ENCODE assay signal across 1 cellular context in the genomic region with DNA sequence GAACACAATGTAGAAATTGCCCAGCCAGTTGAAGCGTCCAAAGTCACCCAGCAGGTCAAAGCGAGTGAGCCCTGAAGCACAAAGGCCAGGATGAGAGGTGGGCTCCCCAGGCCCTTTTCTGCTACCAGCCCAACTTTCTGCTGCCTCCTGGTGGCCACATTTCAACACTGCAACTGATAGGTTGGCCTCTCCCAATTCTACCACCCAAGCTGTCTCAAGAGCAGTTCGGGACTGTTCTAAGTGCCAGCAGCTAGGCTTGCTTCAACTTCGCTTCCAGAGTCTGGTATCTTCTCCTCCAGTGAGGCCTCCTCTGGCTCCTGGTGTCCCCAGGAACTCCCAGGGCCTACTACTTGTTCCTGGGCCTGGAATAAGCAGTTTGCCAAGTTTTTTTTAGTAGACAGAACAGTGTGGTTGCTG.
TF ChIP-seq lines count a peak whose summit lies in the region.

No MANE protein-coding gene starts in this region.

TF ChIP-seq in SK-N-SH, 30 proteins besides CTCF, POLR2A, EP300 and RAD21:
- TF ChIP-seq MXI1 (IDR thresholded peaks at IDR 0.05; ENCODE audit: low read depth, low read length) (no peak), CHD2 (IDR thresholded peaks at IDR 0.05; ENCODE audit: low read length, partially characterized antibody) (peak; percentile 14), SMC3 (IDR thresholded peaks at IDR 0.05; ENCODE audit: low read depth, low read length) (peak; percentile 54)
